23 cellular contexts compared by ENCODE assay signal in the genomic region with DNA sequence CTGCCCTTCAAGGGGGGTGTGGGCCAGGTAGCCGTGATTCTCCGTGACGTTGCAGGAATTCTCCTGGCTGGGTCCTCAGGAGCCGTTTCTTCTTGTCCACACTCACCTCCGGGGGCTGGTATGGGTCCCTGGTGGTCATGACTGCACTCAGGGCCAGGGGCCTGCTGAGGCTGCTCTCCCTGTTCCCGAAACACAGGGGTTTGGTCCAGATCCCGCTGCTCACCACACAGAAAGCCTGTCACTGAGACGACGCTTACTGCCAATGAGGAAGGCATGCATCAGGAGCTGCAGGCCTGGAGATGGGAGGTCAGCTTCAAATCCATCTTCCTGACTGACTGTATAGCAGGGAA.
DNase-seq lines count a peak whose midpoint lies in the region; ATAC-seq and TF ChIP-seq lines count a peak whose summit lies in the region.
"Had no signal": no experiment of that assay in that cellular context is flagged by ENCODE, and none has a peak within 500 bp of the region (broad histone marks: within the 10 kb centered on the region; RNA-seq: fewer than 3 reads in every experiment).

No MANE protein-coding gene starts in this region.

- DNase-seq in CD8-positive, alpha-beta T cell = peak in 1 of 7 experiments; percentile 46
- no peak for DNase-seq in central memory CD8-positive, alpha-beta T cell (ENCODE audit: low spot score in 2 of 2)
- DNase-seq in naive thymus-derived CD4-positive, alpha-beta T cell = peak in 1 of 9 donors; percentile 10
- DNase-seq in stimulated activated naive CD8-positive, alpha-beta T cell treated with anti-CD3 and anti-CD28 coated beads, Interleukin-15, Interleukin-2, amounts not matched to agents 100 U/mL and 50 U/mL, for 24 hours = no peak
- DNase-seq in NCI-H2081 (lab: John Stamatoyannopoulos, UW) (no peak), anterior cingulate cortex (lab: John Stamatoyannopoulos, UW) (no peak)
- DNase-seq: activated CD4-positive, alpha-beta T cell treated with anti-CD3 and anti-CD28 coated beads for 1 hour; DMS79 treated with DMSO at 0.1 percent for 48 hours; NCI-H1694 treated with DMSO at 0.1 percent for 48 hours; NCI-H69; SIG-M5; small intestine; stimulated activated naive CD4-positive, alpha-beta T cell treated with Interleukin-2 at 50 U/mL for 16 hours; T-helper 1 cell; thyroid gland had no signal

- POLR2A ChIA-PET in CD8-positive, alpha-beta T cell (lab: Charles Lee) = no interaction called here
- POLR2A ChIA-PET in naive thymus-derived CD4-positive, alpha-beta T cell (lab: Charles Lee) = no interaction called here

- peak overlapping the region in 6 of 11 experiments; percentile 20 to 80 (median 70); a peak in 7 of 22 replicates for H3K4me2 ChIP-seq in BLaER1 treated with 17β-estradiol and CSF1 and Interleukin-3, amounts not matched to agents 10 nM and 100 nM

- TF ChIP-seq CTCF in CD8-positive, alpha-beta T cell (IDR thresholded peaks at IDR 0.05) = no peak

- intact Hi-C loops in CD8-positive, alpha-beta T cell (cut with DNase I, micrococcal nuclease) = loop anchor here in 1 of 2 experiments (2.0 kb wide), 1 partner anchor 59 kb away; no protein-coding TSS in a partner anchor
- intact Hi-C loops in naive thymus-derived CD4-positive, alpha-beta T cell (cut with micrococcal nuclease) = loop anchor here (2.0 to 5.0 kb wide), 3 partner anchors 59 to 148 kb away; no protein-coding TSS in a partner anchor

- H3K27me3 Mint-ChIP-seq in CD8-positive, alpha-beta T cell (ENCODE audit: low read depth) = no peaks in the 10 kb centered on the region
- H3K27me3 Mint-ChIP-seq in central memory CD8-positive, alpha-beta T cell = peaks cover 89% of the 10 kb centered on the region
- peaks cover 0 to 49% (median 0%) of the 10 kb centered on the region in 5 donors for H3K27me3 Mint-ChIP-seq in naive thymus-derived CD4-positive, alpha-beta T cell

- CTCF ChIA-PET in CD8-positive, alpha-beta T cell (lab: Charles Lee) = no interaction called here
- CTCF ChIA-PET in naive thymus-derived CD4-positive, alpha-beta T cell (lab: Charles Lee) = no interaction called here

- peaks cover 0 to 20% (median 12%) of the 10 kb centered on the region in 11 experiments; a peak in 19 of 22 replicates for H3K9me3 ChIP-seq in BLaER1 treated with 17β-estradiol and CSF1 and Interleukin-3, amounts not matched to agents 10 nM and 100 nM (replicated peaks in 1 of 11)
- H3K9me3 ChIP-seq in CD8-positive, alpha-beta T cell (ENCODE audit: low read length) = no peaks in the 10 kb centered on the region
- H3K9me3 ChIP-seq in naive thymus-derived CD4-positive, alpha-beta T cell (ENCODE audit: control insufficient read depth in 2 of 3, low read length in 3 of 3) = peaks cover 0 to 5% (median 0%) of the 10 kb centered on the region in 3 experiments
- H3K9me3 ChIP-seq: adrenal gland, breast epithelium, heart left ventricle, psoas muscle, thyroid gland had no signal

- no peak for ATAC-seq in CD8-positive, alpha-beta T cell
- ATAC-seq in central memory CD8-positive, alpha-beta T cell (replicated peaks; ENCODE audit: extremely low read depth, poor library complexity, severe bottlenecking) = no peak
- ATAC-seq in naive thymus-derived CD4-positive, alpha-beta T cell = no peak
- no peak for ATAC-seq in stimulated activated naive CD8-positive, alpha-beta T cell treated with anti-CD3 and anti-CD28 coated beads, Interleukin-15, Interleukin-2, amounts not matched to agents 100 U/mL and 50 U/mL, for 24 hours
- no peak for ATAC-seq in GM18520 (IDR thresholded peaks at IDR 0.05; ENCODE audit: unreplicated experiment)
- ATAC-seq: heart left ventricle, psoas muscle had no signal

- H3K4me3 ChIP-seq in BLaER1 treated with 17β-estradiol and CSF1 and Interleukin-3, amounts not matched to agents 10 nM and 100 nM = no peak overlapping the region
- no peak overlapping the region for H3K4me3 ChIP-seq in CD8-positive, alpha-beta T cell (ENCODE audit: low read depth, low read length)
- H3K4me3 ChIP-seq in naive thymus-derived CD4-positive, alpha-beta T cell (ENCODE audit: low read length) = no peak overlapping the region
- H3K4me3 ChIP-seq: adrenal gland, breast epithelium, heart left ventricle, psoas muscle, thyroid gland had no signal

- peaks cover 0 to 40% (median 4%) of the 10 kb centered on the region in 11 experiments; a peak in 8 of 22 replicates for H4K20me1 ChIP-seq in BLaER1 treated with 17β-estradiol and CSF1 and Interleukin-3, amounts not matched to agents 10 nM and 100 nM

- no peak overlapping the region for H3K27ac Mint-ChIP-seq in CD8-positive, alpha-beta T cell
- H3K27ac Mint-ChIP-seq in central memory CD8-positive, alpha-beta T cell (ENCODE audit: low read depth) = no peak overlapping the region
- peak overlapping the region in 8 of 9 donors; percentile 55 to 98 (median 92) for H3K27ac Mint-ChIP-seq in naive thymus-derived CD4-positive, alpha-beta T cell
- H3K27ac Mint-ChIP-seq: dendritic cell treated with granulocyte-macrophage colony-stimulating factor and Interleukin-4, amounts not matched to agents 40 ng/mL and 50 ng/mL, for 4 days had no signal

- H3K4me1 ChIP-seq in BLaER1 treated with 17β-estradiol and CSF1 and Interleukin-3, amounts not matched to agents 10 nM and 100 nM = peaks cover 23 to 50% (median 37%) of the 10 kb centered on the region in 10 experiments
- peaks cover 39% of the 10 kb centered on the region for H3K4me1 ChIP-seq in CD8-positive, alpha-beta T cell (ENCODE audit: insufficient read depth, low read length)
- peaks cover 21 to 24% of the 10 kb centered on the region in 2 donors for H3K4me1 ChIP-seq in naive thymus-derived CD4-positive, alpha-beta T cell (ENCODE audit: control insufficient read depth in 2 of 2, insufficient read depth in 2 of 2, low read length in 2 of 2)
- H3K4me1 ChIP-seq: adrenal gland, breast epithelium, heart left ventricle, psoas muscle, thyroid gland had no signal

- no peak overlapping the region for H3K9ac ChIP-seq in BLaER1 treated with 17β-estradiol and CSF1 and Interleukin-3, amounts not matched to agents 10 nM and 100 nM

- H3K9me3 Mint-ChIP-seq in CD8-positive, alpha-beta T cell = no peaks in the 10 kb centered on the region
- H3K9me3 Mint-ChIP-seq in central memory CD8-positive, alpha-beta T cell = no peaks in the 10 kb centered on the region
- peaks cover 0 to 58% (median 15%) of the 10 kb centered on the region in 11 donors for H3K9me3 Mint-ChIP-seq in naive thymus-derived CD4-positive, alpha-beta T cell
- H3K9me3 Mint-ChIP-seq: dendritic cell treated with granulocyte-macrophage colony-stimulating factor and Interleukin-4, amounts not matched to agents 40 ng/mL and 50 ng/mL, for 4 days had no signal

- H3K27ac ChIP-seq in BLaER1 treated with 17β-estradiol and CSF1 and Interleukin-3, amounts not matched to agents 10 nM and 100 nM = no peak overlapping the region
- H3K27ac ChIP-seq in CD8-positive, alpha-beta T cell (ENCODE audit: low read depth, low read length) = no peak overlapping the region
- no peak overlapping the region for H3K27ac ChIP-seq in naive thymus-derived CD4-positive, alpha-beta T cell (ENCODE audit: low read depth, low read length)
- H3K27ac ChIP-seq: adrenal gland, breast epithelium, epithelial cell of prostate, heart left ventricle, psoas muscle, thyroid gland had no signal

- peaks cover 31% of the 10 kb centered on the region for H3K4me1 Mint-ChIP-seq in CD8-positive, alpha-beta T cell (ENCODE audit: low read depth)
- H3K4me1 Mint-ChIP-seq in central memory CD8-positive, alpha-beta T cell = peaks cover 36% of the 10 kb centered on the region
- H3K4me1 Mint-ChIP-seq in naive thymus-derived CD4-positive, alpha-beta T cell = peaks cover 18 to 70% (median 63%) of the 10 kb centered on the region in 7 donors

- H3K36me3 Mint-ChIP-seq in CD8-positive, alpha-beta T cell = peaks cover 10% of the 10 kb centered on the region
- H3K36me3 Mint-ChIP-seq in central memory CD8-positive, alpha-beta T cell (ENCODE audit: insufficient read depth) = peaks cover 11% of the 10 kb centered on the region
- peaks cover 0 to 60% (median 48%) of the 10 kb centered on the region in 5 donors for H3K36me3 Mint-ChIP-seq in naive thymus-derived CD4-positive, alpha-beta T cell

- no peaks in the 10 kb centered on the region for H3K36me3 ChIP-seq in BLaER1 treated with 17β-estradiol and CSF1 and Interleukin-3, amounts not matched to agents 10 nM and 100 nM
- no peaks in the 10 kb centered on the region for H3K36me3 ChIP-seq in CD8-positive, alpha-beta T cell (ENCODE audit: insufficient read depth, low read length)
- H3K36me3 ChIP-seq in naive thymus-derived CD4-positive, alpha-beta T cell (ENCODE audit: control insufficient read depth in 2 of 3, insufficient read depth in 3 of 3, low read length in 3 of 3) = peaks cover 0 to 21% (median 0%) of the 10 kb centered on the region in 3 experiments
- H3K36me3 ChIP-seq: adrenal gland, breast epithelium, heart left ventricle, thyroid gland had no signal

- H3K27me3 ChIP-seq in BLaER1 treated with 17β-estradiol and CSF1 and Interleukin-3, amounts not matched to agents 10 nM and 100 nM = peaks cover 3 to 76% (median 31%) of the 10 kb centered on the region in 11 experiments; a peak in 19 of 22 replicates
- no peaks in the 10 kb centered on the region for H3K27me3 ChIP-seq in CD8-positive, alpha-beta T cell (ENCODE audit: insufficient read depth, low read length)
- H3K27me3 ChIP-seq in naive thymus-derived CD4-positive, alpha-beta T cell (ENCODE audit: control insufficient read depth in 2 of 2, insufficient read depth in 2 of 2, low read length in 2 of 2) = peaks cover 0 to 4% of the 10 kb centered on the region in 2 donors
- H3K27me3 ChIP-seq: adrenal gland, thyroid gland had no signal

- peak overlapping the region; percentile 87 for H3K4me3 Mint-ChIP-seq in CD8-positive, alpha-beta T cell
- peak overlapping the region; percentile 48 for H3K4me3 Mint-ChIP-seq in central memory CD8-positive, alpha-beta T cell
- peak overlapping the region in 9 of 10 donors; percentile 88 to 96 (median 92) for H3K4me3 Mint-ChIP-seq in naive thymus-derived CD4-positive, alpha-beta T cell
- H3K4me3 Mint-ChIP-seq: dendritic cell treated with granulocyte-macrophage colony-stimulating factor and Interleukin-4, amounts not matched to agents 40 ng/mL and 50 ng/mL, for 4 days had no signal

Comparison
In these comparisons a context has a peak if more than half of its experiments do, and no peak if none do; other contexts are left out.
1. H3K27ac Mint-ChIP-seq: peak in naive thymus-derived CD4-positive, alpha-beta T cell (8 of 9); none in CD8-positive, alpha-beta T cell (single experiment) and central memory CD8-positive, alpha-beta T cell (single experiment).
2. Peak in every context shown above with its lines, with median percentiles within 50 percentile points of each other: H3K4me3 Mint-ChIP-seq.